8 cellular contexts compared by ENCODE assay signal in the genomic region with DNA sequence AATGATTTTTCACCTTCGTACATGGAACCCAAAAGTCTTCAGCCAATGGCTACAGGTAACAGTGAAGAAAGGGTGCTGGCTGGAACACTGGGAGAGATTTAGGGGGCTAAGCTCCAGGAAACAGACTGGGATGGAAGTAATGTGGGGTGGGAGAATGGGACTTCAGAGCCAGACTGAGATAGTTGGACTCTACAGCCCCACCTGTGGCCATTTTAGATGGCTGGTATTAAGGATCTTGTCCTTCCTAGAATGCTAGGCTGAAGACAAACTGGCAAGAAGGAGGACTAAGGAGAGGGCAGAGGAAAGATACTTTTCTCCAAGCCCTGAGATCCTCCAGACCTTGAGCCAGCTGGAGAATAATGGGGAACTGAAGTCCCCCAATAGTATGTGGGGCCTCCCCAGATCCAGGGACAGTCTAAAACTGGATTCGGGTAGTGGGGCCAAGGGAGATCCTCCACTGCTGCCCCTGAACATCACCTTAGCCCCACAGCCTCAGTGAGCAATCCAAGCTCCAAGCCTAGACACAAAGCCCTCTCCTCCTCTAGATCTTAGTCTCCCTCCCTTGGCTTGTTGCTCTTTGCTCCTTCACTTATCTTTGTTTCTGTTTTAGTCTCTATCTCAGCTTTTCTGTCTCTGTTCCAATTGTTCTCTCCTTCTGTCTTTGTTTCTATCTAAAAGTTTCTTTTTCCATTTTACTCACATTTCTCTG. TPM values are rescaled to one million over a fixed set of nuclear protein-coding genes. Genes with fewer than 3 reads are reported as not detected.
A peak's percentile ranks its signal among the peaks of the same experiment; 100 is the strongest.
DNase-seq lines count a peak whose midpoint lies in the region; ATAC-seq, FAIRE-seq and TF ChIP-seq lines count a peak whose summit lies in the region.

No MANE protein-coding gene starts in this region.

- TF ChIP-seq CTCF in 22Rv1 (IDR thresholded peaks at IDR 0.05) (peak; percentile 38), gastroesophageal sphincter (IDR thresholded peaks at IDR 0.05) (no peak)

- H3K27ac ChIP-seq in 22Rv1 (no peak overlapping the region), gastroesophageal sphincter (peak overlapping the region in 3 of 4 donors; percentile 55 to 72 (median 62))

- DNase-seq in GM12892 (ENCODE audit: insufficient read length) = no peak
- peak; percentile 43 for DNase-seq in T-helper 2 cell treated with Interferon-gamma antibody and Interleukin-4, amounts not matched to agents 5 μg/mL and 100 μg/mL, for 36 hours (ENCODE audit: low spot score)
- no peak for DNase-seq in H54 (ENCODE audit: insufficient read length, low spot score)
- no peak for DNase-seq in NCI-H1694 treated with DMSO at 0.1 percent for 48 hours (lab: John Stamatoyannopoulos, UW)
- no peak for DNase-seq in NOMO-1 treated with DMSO at 0.1 percent for 48 hours (lab: John Stamatoyannopoulos, UW; ENCODE audit: unreplicated experiment)

- FAIRE-seq in GM12892 (lab: Jason Lieb, UNC) (peak; percentile 71), H54 (lab: Jason Lieb, UNC) (no peak)

- no peaks in the 10 kb centered on the region for H3K36me3 Mint-ChIP-seq in T-helper 2 cell treated with Interferon-gamma antibody and Interleukin-4, amounts not matched to agents 5 μg/mL and 100 μg/mL, for 36 hours (ENCODE audit: low read depth)

- WGBS in gastroesophageal sphincter (ENCODE audit: low coverage in 1 of 2), 2 donors = 40 to 86% methylated on average over 1 to 2 of the region's 2 CpGs

- H3K27ac Mint-ChIP-seq in T-helper 2 cell treated with Interferon-gamma antibody and Interleukin-4, amounts not matched to agents 5 μg/mL and 100 μg/mL, for 36 hours = peak overlapping the region; percentile 58

- no peak for ATAC-seq in gastroesophageal sphincter
- no peak for ATAC-seq in HG03521 (IDR thresholded peaks at IDR 0.05; ENCODE audit: unreplicated experiment)

- peaks cover 10% of the 10 kb centered on the region for H3K27me3 Mint-ChIP-seq in T-helper 2 cell treated with Interferon-gamma antibody and Interleukin-4, amounts not matched to agents 5 μg/mL and 100 μg/mL, for 36 hours (ENCODE audit: low read depth)

- peak overlapping the region; percentile 8 for H3K4me3 Mint-ChIP-seq in T-helper 2 cell treated with Interferon-gamma antibody and Interleukin-4, amounts not matched to agents 5 μg/mL and 100 μg/mL, for 36 hours

- TF ChIP-seq EP300 in gastroesophageal sphincter (IDR thresholded peaks at IDR 0.05) = no peak

- TF ChIP-seq POLR2A in GM12892 (IDR thresholded peaks at IDR 0.05; ENCODE audit: low read depth, low read length) = no peak
- no peak for TF ChIP-seq POLR2A in gastroesophageal sphincter (IDR thresholded peaks at IDR 0.05)
- no peak for TF ChIP-seq POLR2A in H54 (IDR thresholded peaks at IDR 0.05; ENCODE audit: low read depth, low read length)

- H3K4me1 Mint-ChIP-seq in T-helper 2 cell treated with Interferon-gamma antibody and Interleukin-4, amounts not matched to agents 5 μg/mL and 100 μg/mL, for 36 hours (ENCODE audit: low read depth) = peaks cover 17% of the 10 kb centered on the region

- no peaks in the 10 kb centered on the region for H3K9me3 ChIP-seq in gastroesophageal sphincter

- no peaks in the 10 kb centered on the region for H3K9me3 Mint-ChIP-seq in T-helper 2 cell treated with Interferon-gamma antibody and Interleukin-4, amounts not matched to agents 5 μg/mL and 100 μg/mL, for 36 hours

- no peaks in the 10 kb centered on the region for H3K27me3 ChIP-seq in gastroesophageal sphincter

- no peaks in the 10 kb centered on the region for H3K36me3 ChIP-seq in gastroesophageal sphincter

- H3K4me3 ChIP-seq in gastroesophageal sphincter = no peak overlapping the region

- H3K4me1 ChIP-seq in gastroesophageal sphincter = peaks cover 0 to 17% (median 6%) of the 10 kb centered on the region in 3 donors

RNA-seq across cellular contexts. Expression of a gene that starts 16.1 kb away (rescaled TPM):
- polyA plus RNA-seq in GM12892 (2012; ENCODE audit: missing spikeins) = 38.0 TPM
- total RNA-seq in gastroesophageal sphincter = 100 to 1,000 TPM in 1 of 4 donors, 10 to 100 TPM in 3; 44.0 to 110 (median 69.5) TPM
